ENCODE assay signal across 20 cellular contexts in the genomic region with DNA sequence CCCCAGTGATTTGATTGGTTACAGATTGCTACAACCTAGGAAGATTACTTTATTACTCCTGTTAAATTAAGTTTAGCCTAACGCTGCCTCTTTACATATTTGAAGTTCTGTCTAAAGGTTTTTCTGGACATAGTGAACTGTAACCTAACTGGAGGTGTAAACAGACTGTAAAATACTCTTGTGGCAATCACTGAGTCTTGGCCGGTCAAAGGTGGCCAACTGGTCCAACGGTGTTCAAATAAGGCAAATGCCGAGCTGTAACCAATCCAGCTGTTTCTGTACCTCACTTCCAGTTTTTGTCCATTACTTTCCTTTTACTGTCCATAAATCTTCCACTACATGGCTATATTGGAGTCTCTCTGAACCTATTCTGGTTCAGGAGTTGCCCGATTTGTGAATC. TPM values are rescaled to one million over a fixed set of nuclear protein-coding genes. Genes with fewer than 3 reads are reported as not detected.
DNase-seq lines count a peak whose midpoint lies in the region; ATAC-seq and TF ChIP-seq lines count a peak whose summit lies in the region.
"Had no signal": no experiment of that assay in that cellular context is flagged by ENCODE, and none has a peak within 500 bp of the region (broad histone marks: within the 10 kb centered on the region; RNA-seq: fewer than 3 reads in every experiment).

No MANE protein-coding gene starts in this region.

- H3K4me1 ChIP-seq in mucosa of rectum (ENCODE audit: control insufficient read depth in 2 of 2, insufficient read depth in 2 of 2, low read length in 2 of 2) (peaks cover 22 to 27% of the 10 kb centered on the region in 2 donors), uterus (no peaks in the 10 kb centered on the region)

- H3K4me3 ChIP-seq in mucosa of rectum (ENCODE audit: low read length in 2 of 2) (peak overlapping the region in 1 of 2 donors; percentile 20), uterus (no peak overlapping the region)
- H3K4me3 ChIP-seq: BLaER1 had no signal

- peaks cover 3% of the 10 kb centered on the region for H3K36me3 Mint-ChIP-seq in effector memory CD8-positive, alpha-beta T cell (ENCODE audit: insufficient read depth)

- peaks cover 51 to 55% of the 10 kb centered on the region in 2 donors for H3K4me1 Mint-ChIP-seq in effector memory CD8-positive, alpha-beta T cell (ENCODE audit: low read depth in 2 of 2)

- no peaks in the 10 kb centered on the region for H3K27me3 Mint-ChIP-seq in effector memory CD8-positive, alpha-beta T cell
- H3K27me3 Mint-ChIP-seq: IgD-negative memory B cell had no signal

- H3K27ac ChIP-seq in mucosa of rectum (ENCODE audit: low read depth in 2 of 2, low read length in 2 of 2) (peak overlapping the region; percentile 57 to 74), uterus (peak overlapping the region; percentile 5 to 43)
- H3K27ac ChIP-seq: 22Rv1, BLaER1 had no signal

- no peaks in the 10 kb centered on the region for H3K9me3 Mint-ChIP-seq in effector memory CD8-positive, alpha-beta T cell

- TF ChIP-seq POLR2A in uterus (IDR thresholded peaks at IDR 0.05) = no peak

- H3K27me3 ChIP-seq in mucosa of rectum (ENCODE audit: control insufficient read depth in 2 of 2, insufficient read depth in 2 of 2, low read length in 2 of 2) (no peaks in the 10 kb centered on the region), uterus (no peaks in the 10 kb centered on the region)
- H3K27me3 ChIP-seq: BLaER1 had no signal

- H3K27ac Mint-ChIP-seq in effector memory CD8-positive, alpha-beta T cell = peak overlapping the region; percentile 96 to 97

- H3K9ac ChIP-seq in mucosa of rectum (ENCODE audit: low read depth in 1 of 2, low read length in 2 of 2) = no peak overlapping the region
- H3K9ac ChIP-seq: BLaER1 had no signal

- peaks cover 10 to 15% of the 10 kb centered on the region in 2 donors for H3K36me3 ChIP-seq in mucosa of rectum (ENCODE audit: control insufficient read depth in 2 of 2, insufficient read depth in 2 of 2, low read length in 2 of 2)
- H3K36me3 ChIP-seq in uterus = no peaks in the 10 kb centered on the region

- intact Hi-C loops in uterus (cut with DNase I; ENCODE audit: low total_unique reads) = no loop called here

- ATAC-seq in effector memory CD8-positive, alpha-beta T cell (replicated peaks) = no peak
- ATAC-seq in GM21576 (IDR thresholded peaks at IDR 0.05; ENCODE audit: unreplicated experiment) = no peak
- ATAC-seq: Panc1 had no signal

- H3K9me3 ChIP-seq in mucosa of rectum (ENCODE audit: control insufficient read depth in 2 of 2, low read length in 2 of 2) (peaks cover 2 to 4% of the 10 kb centered on the region in 2 donors), uterus (no peaks in the 10 kb centered on the region)

- no peak for TF ChIP-seq CTCF in uterus (IDR thresholded peaks at IDR 0.05)

- no peak overlapping the region for H3K4me3 Mint-ChIP-seq in effector memory CD8-positive, alpha-beta T cell
- H3K4me3 Mint-ChIP-seq: H9, IgD-negative memory B cell had no signal

- DNase-seq in activated effector memory CD4-positive, alpha-beta T cell treated with anti-CD3 and anti-CD28 coated beads, Interleukin-2, amount 50 U/mL, for 16 hours = peak; percentile 4
- DNase-seq in activated effector memory CD4-positive, alpha-beta T cell treated with Interleukin-2 at 50 U/mL for 16 hours = no peak
- no peak for DNase-seq in effector memory CD8-positive, alpha-beta T cell
- DNase-seq in uterus (no peak), DMS53 treated with DMSO at 0.1 percent for 48 hours (lab: John Stamatoyannopoulos, UW; ENCODE audit: unreplicated experiment) (no peak), putamen (ENCODE audit: low spot score) (no peak)
- DNase-seq: DMS153, H9, NCI-H1417 treated with DMSO at 0.1 percent for 48 hours, NCI-H2029, NCI-H510A, NCI-H82, Right ventricle myocardium superior had no signal

RNA-seq across cellular contexts. Expression of a gene that starts 57.3 kb away (rescaled TPM):
- total RNA-seq in uterus = 10 to 100 TPM in 2 of 4 donors, 1 to 10 TPM in 2; 6.2 to 29.8 (median 12.2) TPM
- total RNA-seq: HT-29 had no signal
